Comparison of ENCODE assay signal across 16 cellular contexts in genomic region chr5:149186506-149186905, GRCh38. TPM values are rescaled to one million over a fixed set of nuclear protein-coding genes. Genes with fewer than 3 reads are reported as not detected.
DNase-seq lines count a peak whose midpoint lies in the region; ATAC-seq and TF ChIP-seq lines count a peak whose summit lies in the region.
"Had no signal": no experiment of that assay in that cellular context is flagged by ENCODE, and none has a peak within 500 bp of the region (broad histone marks: within the 10 kb centered on the region; RNA-seq: fewer than 3 reads in every experiment).

No MANE protein-coding gene starts in this region.

- H3K4me3 ChIP-seq in PC-9 (no peak overlapping the region), fibroblast of pulmonary artery (replicated peaks; ENCODE audit: low read depth, low read length) (no peak overlapping the region)
- H3K4me3 ChIP-seq: GM23338 had no signal

- no peaks in the 10 kb centered on the region for H3K27me3 ChIP-seq in PC-9 (ENCODE audit: insufficient read depth, low read depth)

- peaks cover 35% of the 10 kb centered on the region for H3F3A ChIP-seq in PC-9 (ENCODE audit: insufficient read depth, low read depth)

- DNase-seq in NCI-H226: peak; percentile 42
- no peak for DNase-seq in PC-9
- peak; percentile 66 for DNase-seq in dermis blood vessel endothelial cell
- DNase-seq in fibroblast of pulmonary artery (ENCODE audit: low read depth): peak; percentile 40
- DNase-seq in NCI-H446 treated with DMSO at 0.1 percent for 48 hours (lab: John Stamatoyannopoulos, UW): no peak
- DNase-seq: C1 segment of cervical spinal cord; CD4-positive, alpha-beta memory T cell; COR-L47; DMS153; DND-41; H9 had no signal

- POLR2A ChIA-PET in PC-9 (lab: Charles Lee; ENCODE audit: unreplicated experiment): interaction anchor here (0.5 to 0.7 kb wide), 2 partner anchors 14 to 325 kb away, joined by 5 to 7 read pairs; no protein-coding TSS in a partner anchor

- CTCF ChIA-PET in PC-9 (lab: Charles Lee): interaction anchor here (0.6 kb wide), 1 partner anchor 61 kb away, joined by 4 read pairs; no protein-coding TSS in a partner anchor

- H3K4me2 ChIP-seq in PC-9: peak overlapping the region; percentile 64; the same call in 1 of the 2 replicates
- H3K4me2 ChIP-seq: GM23338 had no signal

- H3K36me3 ChIP-seq in PC-9 (ENCODE audit: low read depth): peaks cover 56% of the 10 kb centered on the region

- H4K20me1 ChIP-seq in PC-9 (ENCODE audit: insufficient read depth): no peaks in the 10 kb centered on the region

- H3K9me2 ChIP-seq in PC-9 (ENCODE audit: insufficient read depth): peaks cover 7% of the 10 kb centered on the region; the same call in 1 of the 2 replicates

- intact Hi-C loops in PC-9 (cut with micrococcal nuclease; ENCODE audit: unreplicated experiment): no loop called here

- no peak overlapping the region for H2AFZ ChIP-seq in PC-9
- H2AFZ ChIP-seq: GM23338 had no signal

- H3K9me3 ChIP-seq in PC-9 (ENCODE audit: insufficient read depth, low read depth): peaks cover 13% of the 10 kb centered on the region; the same call in 1 of the 2 replicates

- ATAC-seq in GM18873 (IDR thresholded peaks at IDR 0.05; ENCODE audit: low FRiP score, unreplicated experiment) (no peak), HG03108 (IDR thresholded peaks at IDR 0.05; ENCODE audit: unreplicated experiment) (no peak), HG02870 (IDR thresholded peaks at IDR 0.05; ENCODE audit: unreplicated experiment) (no peak)
- ATAC-seq: GM23338 had no signal

- H3K4me1 ChIP-seq in PC-9 (replicated peaks; ENCODE audit: insufficient read depth): peaks cover 29% of the 10 kb centered on the region

- BruUV-seq in PC-9 (replicated peaks; lab: Mats Ljungman, UMichigan): no TSS peak

- no peak for TF ChIP-seq CTCF in PC-9 (conservative IDR thresholded peaks at IDR 0.05)
- TF ChIP-seq CTCF in fibroblast of pulmonary artery (IDR thresholded peaks at IDR 0.05; ENCODE audit: low read length, missing control alignments): no peak

- peak overlapping the region; percentile 87 for H3K27ac ChIP-seq in PC-9

- peaks cover 18% of the 10 kb centered on the region for H3K79me2 ChIP-seq in PC-9 (ENCODE audit: low read depth)

RNA-seq across cellular contexts. Expression of gene ABLIM3, which starts 45.2 kb away (rescaled TPM):
- total RNA-seq in PC-9 (2021) (101 and 111 TPM in 2 replicates), dermis blood vessel endothelial cell (29.8 and 41.3 TPM in 2 replicates)
- total RNA-seq: A673; CD4-positive, alpha-beta memory T cell had no signal

Comparison
In these comparisons a context has a peak if more than half of its experiments do, and no peak if none do; other contexts are left out.
1. DNase-seq: peak in NCI-H226 (single experiment), dermis blood vessel endothelial cell (single experiment) and fibroblast of pulmonary artery (single experiment); none in PC-9 (0 of 2) and NCI-H446 treated with DMSO at 0.1 percent for 48 hours (single experiment).